ENCODE assay signal across 8 cellular contexts in the genomic region with DNA sequence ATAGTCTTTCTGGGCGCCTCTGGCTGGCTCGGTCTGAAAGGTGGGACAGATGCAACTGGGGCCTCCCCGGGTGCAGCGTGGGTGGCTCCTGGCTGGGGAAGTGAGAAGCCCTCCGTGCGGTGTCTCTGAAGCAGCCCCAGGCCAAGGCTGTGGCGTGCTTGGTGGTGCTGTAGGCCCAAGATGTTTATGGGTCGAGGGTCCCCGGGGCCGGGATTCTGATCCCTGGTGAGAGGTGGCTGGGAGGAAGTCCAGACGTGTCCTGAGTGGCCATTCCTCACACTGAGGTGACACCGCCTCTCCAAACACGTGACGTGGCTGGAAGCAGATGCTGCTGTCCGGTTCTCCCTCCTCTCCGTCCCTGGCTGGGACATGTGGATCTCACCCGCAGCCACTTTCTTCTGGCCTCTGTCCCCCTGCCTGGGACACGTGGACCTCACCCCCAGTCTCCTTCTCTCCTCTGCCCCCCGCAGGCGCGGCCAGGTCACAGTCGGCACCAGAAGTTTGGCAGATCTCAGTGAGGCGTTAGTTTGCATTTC. TPM values are rescaled to one million over a fixed set of nuclear protein-coding genes. Genes with fewer than 3 reads are reported as not detected.
DNase-seq lines count a peak whose midpoint lies in the region; ATAC-seq and TF ChIP-seq lines count a peak whose summit lies in the region.

No MANE protein-coding gene starts in this region.

- POLR2A ChIA-PET in activated CD4-positive, alpha-beta memory T cell treated with anti-CD3 and anti-CD28 coated beads, Interleukin-2, amount 10 ng/mL, durations not matched to agents 7 days and 5 days (lab: Charles Lee), result interaction anchor here (1.3 kb wide), 1 partner anchor 195 kb away, joined by 9 read pairs; a partner anchor contains a TSS

- CTCF ChIA-PET in activated CD4-positive, alpha-beta memory T cell treated with anti-CD3 and anti-CD28 coated beads, Interleukin-2, amount 10 ng/mL, durations not matched to agents 7 days and 5 days (lab: Charles Lee), result no interaction called here

- TF ChIP-seq CTCF in fibroblast of mammary gland (conservative IDR thresholded peaks at IDR 0.05; ENCODE audit: control insufficient read depth, insufficient read depth, low read depth, low read length) (peak; percentile 16), progenitor cell of endocrine pancreas (IDR thresholded peaks at IDR 0.05; ENCODE audit: unreplicated experiment) (no peak)

- peaks cover 39% of the 10 kb centered on the region for H3K4me1 Mint-ChIP-seq in activated CD4-positive, alpha-beta memory T cell treated with anti-CD3 and anti-CD28 coated beads, Interleukin-2, amount 10 ng/mL, durations not matched to agents 7 days and 5 days
- H3K4me1 Mint-ChIP-seq in progenitor cell of endocrine pancreas (ENCODE audit: low read depth), result peaks cover 10% of the 10 kb centered on the region

- no peaks in the 10 kb centered on the region for H3K27me3 Mint-ChIP-seq in activated CD4-positive, alpha-beta memory T cell treated with anti-CD3 and anti-CD28 coated beads, Interleukin-2, amount 10 ng/mL, durations not matched to agents 7 days and 5 days
- H3K27me3 Mint-ChIP-seq in progenitor cell of endocrine pancreas, result no peaks in the 10 kb centered on the region

- H3K9me3 Mint-ChIP-seq in activated CD4-positive, alpha-beta memory T cell treated with anti-CD3 and anti-CD28 coated beads, Interleukin-2, amount 10 ng/mL, durations not matched to agents 7 days and 5 days, result no peaks in the 10 kb centered on the region
- no peaks in the 10 kb centered on the region for H3K9me3 Mint-ChIP-seq in progenitor cell of endocrine pancreas (ENCODE audit: low read depth)

- peak overlapping the region; percentile 85 for H3K4me3 Mint-ChIP-seq in activated CD4-positive, alpha-beta memory T cell treated with anti-CD3 and anti-CD28 coated beads, Interleukin-2, amount 10 ng/mL, durations not matched to agents 7 days and 5 days
- peak overlapping the region; percentile 82 for H3K4me3 Mint-ChIP-seq in progenitor cell of endocrine pancreas (ENCODE audit: low read depth)

- no peak for DNase-seq in Jurkat, Clone E6-1 (ENCODE audit: low read depth, low spot score)
- DNase-seq in activated CD4-positive, alpha-beta memory T cell treated with anti-CD3 and anti-CD28 coated beads, Interleukin-2, amount 10 ng/mL, durations not matched to agents 7 days and 5 days, result no peak
- DNase-seq in fibroblast of mammary gland (ENCODE audit: low read depth) (peak; percentile 29), progenitor cell of endocrine pancreas (ENCODE audit: low spot score, unreplicated experiment) (no peak), islet precursor cell (no peak), superior temporal gyrus (ENCODE audit: extremely low spot score) (no peak)

- H3K4me3 ChIP-seq in Jurkat, Clone E6-1 (ENCODE audit: low read length), result peak overlapping the region; percentile 62
- H3K4me3 ChIP-seq in fibroblast of mammary gland (ENCODE audit: control insufficient read depth, low read depth, low read length), result peak overlapping the region; percentile 3

- peak; percentile 18 for TF ChIP-seq POLR2A in GM10847 (IDR thresholded peaks at IDR 0.05; ENCODE audit: extremely low read depth, insufficient read length)

- peak; percentile 69 for ATAC-seq in GM21447 (IDR thresholded peaks at IDR 0.05; ENCODE audit: unreplicated experiment)

- H3K27ac Mint-ChIP-seq in activated CD4-positive, alpha-beta memory T cell treated with anti-CD3 and anti-CD28 coated beads, Interleukin-2, amount 10 ng/mL, durations not matched to agents 7 days and 5 days, result peak overlapping the region; percentile 92
- H3K27ac Mint-ChIP-seq in progenitor cell of endocrine pancreas, result peak overlapping the region; percentile 31

- H3K36me3 Mint-ChIP-seq in activated CD4-positive, alpha-beta memory T cell treated with anti-CD3 and anti-CD28 coated beads, Interleukin-2, amount 10 ng/mL, durations not matched to agents 7 days and 5 days (ENCODE audit: low read depth), result peaks cover 20% of the 10 kb centered on the region
- no peaks in the 10 kb centered on the region for H3K36me3 Mint-ChIP-seq in progenitor cell of endocrine pancreas (ENCODE audit: insufficient read depth)

RNA-seq across cellular contexts. Expression of a gene that starts 12.6 kb away (rescaled TPM):
- polyA plus RNA-seq in Jurkat, Clone E6-1 (2012; ENCODE audit: insufficient read depth, insufficient read length), result 1.3 TPM
- under 1 TPM in 1 of 2 experiments, not detected in 1; 0.13 TPM for total RNA-seq in activated CD4-positive, alpha-beta memory T cell treated with anti-CD3 and anti-CD28 coated beads, Interleukin-2, amount 10 ng/mL, durations not matched to agents 7 days and 5 days
- not detected in 2 replicates for total RNA-seq in progenitor cell of endocrine pancreas

RNA-seq across cellular contexts. Expression of a gene that starts 23.5 kb away (rescaled TPM):
- polyA plus RNA-seq in Jurkat, Clone E6-1 (2012; ENCODE audit: insufficient read depth, insufficient read length), result 3.5 TPM
- total RNA-seq in activated CD4-positive, alpha-beta memory T cell treated with anti-CD3 and anti-CD28 coated beads, Interleukin-2, amount 10 ng/mL, durations not matched to agents 7 days and 5 days, result 10 to 100 TPM; 17.2 to 17.9 TPM
- total RNA-seq in progenitor cell of endocrine pancreas, result not detected in 2 replicates

Comparison
In these comparisons a context has a peak if more than half of its experiments do, and no peak if none do; other contexts are left out.
1. RNA of a gene that starts 23.5 kb away (total RNA-seq): 17.2 to 17.9 TPM in activated CD4-positive, alpha-beta memory T cell treated with anti-CD3 and anti-CD28 coated beads, Interleukin-2, amount 10 ng/mL, durations not matched to agents 7 days and 5 days; not detected in progenitor cell of endocrine pancreas; every median in the first group is over 10 times any median in the second.